Comparison of ENCODE assay signal across 11 cellular contexts in the genomic region with DNA sequence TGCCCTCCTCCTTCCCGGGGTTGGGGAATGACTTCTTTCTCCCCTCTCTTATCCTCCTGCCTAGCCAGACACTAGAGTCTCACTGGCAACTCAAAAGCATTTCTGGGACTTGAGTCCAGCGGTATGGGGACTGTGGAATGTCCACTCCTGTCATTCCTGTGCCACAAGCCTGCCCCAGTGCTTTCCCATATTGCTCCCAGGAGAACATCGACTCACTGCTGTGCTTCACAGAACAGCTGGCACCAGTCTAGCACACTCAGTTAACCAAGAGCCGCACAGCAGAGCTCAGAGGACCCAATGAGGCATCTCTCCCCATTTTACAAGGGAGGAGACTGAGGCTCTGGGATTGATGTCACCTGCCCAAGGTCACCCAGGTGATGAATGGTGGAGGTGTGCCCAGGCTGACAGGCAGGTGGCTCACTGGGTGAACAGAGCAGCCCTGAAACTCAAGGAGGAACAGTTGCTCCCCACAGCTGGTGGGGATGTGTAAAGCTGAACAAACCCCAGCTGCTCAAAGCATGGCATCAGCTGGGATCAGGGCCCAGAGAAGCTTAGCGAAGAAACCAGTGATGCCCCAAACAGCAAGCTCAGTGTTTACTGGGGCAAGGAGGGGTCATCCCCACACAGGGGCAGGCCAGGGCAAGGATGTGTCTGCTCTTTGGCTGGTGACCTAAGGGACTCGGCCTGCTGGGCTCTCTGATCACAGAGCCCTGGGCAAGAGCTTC. TPM values are rescaled to one million over a fixed set of nuclear protein-coding genes. Genes with fewer than 3 reads are reported as not detected.
DNase-seq lines count a peak whose midpoint lies in the region; ATAC-seq and TF ChIP-seq lines count a peak whose summit lies in the region.
"Had no signal": no experiment of that assay in that cellular context is flagged by ENCODE, and none has a peak within 500 bp of the region (broad histone marks: within the 10 kb centered on the region; RNA-seq: fewer than 3 reads in every experiment).

No MANE protein-coding gene starts in this region.

- peaks cover 11% of the 10 kb centered on the region for H3K9me3 Mint-ChIP-seq in glutamatergic neuron (ENCODE audit: unreplicated experiment)
- H3K9me3 Mint-ChIP-seq: CD4-positive, alpha-beta memory T cell had no signal

- H3K4me3 Mint-ChIP-seq in glutamatergic neuron (ENCODE audit: unreplicated experiment) = peak overlapping the region; percentile 74
- H3K4me3 Mint-ChIP-seq: CD4-positive, alpha-beta memory T cell had no signal

- no peak overlapping the region for H3K27ac Mint-ChIP-seq in glutamatergic neuron (ENCODE audit: unreplicated experiment)
- H3K27ac Mint-ChIP-seq: CD4-positive, alpha-beta memory T cell had no signal

- peaks cover 0 to 58% (median 31%) of the 10 kb centered on the region in 4 donors for H3K4me1 ChIP-seq in tibial nerve

- 69% methylated on average over 6 of the region's 6 CpGs for WGBS in tibial nerve, 2 donors

- ATAC-seq in HG02763 (IDR thresholded peaks at IDR 0.05; ENCODE audit: unreplicated experiment) = no peak
- ATAC-seq in GM21723 (IDR thresholded peaks at IDR 0.05; ENCODE audit: unreplicated experiment) = no peak

- no peak overlapping the region for H3K4me3 ChIP-seq in tibial nerve

- no peaks in the 10 kb centered on the region for H3K27me3 ChIP-seq in tibial nerve

- DNase-seq in AG08396 (ENCODE audit: low spot score) (peak; percentile 46), RPMI7951 (ENCODE audit: low read depth) (peak; percentile 29), glutamatergic neuron (no peak), nucleus accumbens (lab: John Stamatoyannopoulos, UW) (peak in 33 of 56 donors; percentile 10 to 69 (median 33)), tibial nerve (ENCODE audit: low spot score in 2 of 2) (no peak), GOT3 (lab: John Stamatoyannopoulos, UW) (no peak)
- DNase-seq: CD4-positive, alpha-beta memory T cell; KG1; NCI-H2227 treated with DMSO at 0.1 percent for 48 hours had no signal

- H3K36me3 Mint-ChIP-seq in glutamatergic neuron (ENCODE audit: unreplicated experiment) = no peaks in the 10 kb centered on the region
- H3K36me3 Mint-ChIP-seq: CD4-positive, alpha-beta memory T cell had no signal

- H3K27me3 Mint-ChIP-seq in glutamatergic neuron (ENCODE audit: unreplicated experiment) = peaks cover 2% of the 10 kb centered on the region
- H3K27me3 Mint-ChIP-seq: CD4-positive, alpha-beta memory T cell had no signal

- H3K36me3 ChIP-seq in tibial nerve = no peaks in the 10 kb centered on the region

- peaks cover 31% of the 10 kb centered on the region for H3K4me1 Mint-ChIP-seq in glutamatergic neuron (ENCODE audit: low read depth, unreplicated experiment)

- peak overlapping the region in 2 of 4 donors; percentile 84 to 91 for H3K27ac ChIP-seq in tibial nerve

- no peak for TF ChIP-seq POLR2A in tibial nerve (IDR thresholded peaks at IDR 0.05)

- TF ChIP-seq EP300 in tibial nerve (IDR thresholded peaks at IDR 0.05) = no peak

- H3K9me3 ChIP-seq in tibial nerve = no peaks in the 10 kb centered on the region

- no peak for TF ChIP-seq CTCF in glutamatergic neuron (IDR thresholded peaks at IDR 0.05; ENCODE audit: partially characterized antibody, unreplicated experiment)
- TF ChIP-seq CTCF in tibial nerve (IDR thresholded peaks at IDR 0.05) = no peak

RNA-seq across cellular contexts. Expression of a gene that starts 35.4 kb away (rescaled TPM):
- total RNA-seq in RPMI7951 (2014; rRNA removed; shearing (Covaris generic)) = 16.9 and 18.5 TPM in 2 replicates
- 9.5 TPM for total RNA-seq in glutamatergic neuron (ENCODE audit: unreplicated experiment)
- 10 to 100 TPM in 3 of 4 donors, 1 to 10 TPM in 1; 8.1 to 15.0 (median 11.5) TPM for total RNA-seq in tibial nerve

Comparison
In these comparisons a context has a peak if more than half of its experiments do, and no peak if none do; other contexts are left out.
1. DNase-seq: peak in AG08396 (single experiment), RPMI7951 (single experiment) and nucleus accumbens (33 of 56); none in glutamatergic neuron (single experiment), tibial nerve (0 of 2) and GOT3 (single experiment).